Comparison of ENCODE assay signal across 19 cellular contexts in genomic region chr14:68649461-68650189, GRCh38.
A peak's percentile ranks its signal among the peaks of the same experiment; 100 is the strongest.
DNase-seq lines count a peak whose midpoint lies in the region; ATAC-seq and TF ChIP-seq lines count a peak whose summit lies in the region.
"Had no signal": no experiment of that assay in that cellular context is flagged by ENCODE, and none has a peak within 500 bp of the region (broad histone marks: within the 10 kb centered on the region; RNA-seq: fewer than 3 reads in every experiment).

No MANE protein-coding gene starts in this region.

- H3K4me3 Mint-ChIP-seq in chondrocyte (ENCODE audit: unreplicated experiment): no peak overlapping the region
- H3K4me3 Mint-ChIP-seq: activated CD4-positive, alpha-beta memory T cell treated with anti-CD3 and anti-CD28 coated beads for 36 hours had no signal

- H3K4me1 ChIP-seq in IMR-90 (ENCODE audit: control insufficient read depth, insufficient read depth, low read length): peaks cover 24% of the 10 kb centered on the region
- peaks cover 7 to 33% (median 21%) of the 10 kb centered on the region in 4 donors for H3K4me1 ChIP-seq in stomach

- H3K27me3 ChIP-seq in IMR-90 (ENCODE audit: control insufficient read depth, insufficient read depth, low read length) (no peaks in the 10 kb centered on the region), stomach (no peaks in the 10 kb centered on the region)
- H3K27me3 ChIP-seq: BLaER1, SJSA1 had no signal

- peak overlapping the region; percentile 61 for H3K4ac ChIP-seq in IMR-90 (ENCODE audit: low read depth, low read length)

- H2AK9ac ChIP-seq in IMR-90 (replicated peaks; ENCODE audit: low read depth, low read length, poor library complexity): no peak overlapping the region

- H3K36me3 Mint-ChIP-seq in chondrocyte (ENCODE audit: low read depth): no peaks in the 10 kb centered on the region
- H3K36me3 Mint-ChIP-seq: activated CD4-positive, alpha-beta memory T cell treated with anti-CD3 and anti-CD28 coated beads for 36 hours had no signal

- no peaks in the 10 kb centered on the region for H3K36me3 ChIP-seq in IMR-90 (ENCODE audit: control insufficient read depth, insufficient read depth, low read length)
- H3K36me3 ChIP-seq in stomach: no peaks in the 10 kb centered on the region
- H3K36me3 ChIP-seq: SJSA1 had no signal

- peak; percentile 53 for DNase-seq in IMR-90
- DNase-seq in chondrocyte (ENCODE audit: low spot score): peak; percentile 30
- peak; percentile 37 for DNase-seq in left lobe of liver (ENCODE audit: low spot score)
- no peak for DNase-seq in stomach
- DNase-seq in KBM-7: no peak
- DNase-seq in HuH-7 (ENCODE audit: low spot score): no peak
- no peak for DNase-seq in SIG-M5 treated with dmso at 0.1 percent for 504 hours (lab: John Stamatoyannopoulos, UW; ENCODE audit: unreplicated experiment)
- DNase-seq: activated CD4-positive, alpha-beta memory T cell treated with anti-CD3 and anti-CD28 coated beads for 36 hours; amygdala; DMS79; GOT3; hippocampal formation; NCI-H1694 treated with DMSO at 0.1 percent for 48 hours; NCI-H510A treated with DMSO at 0.1 percent for 48 hours; substantia nigra had no signal

- H3K27me3 Mint-ChIP-seq in chondrocyte (ENCODE audit: low read depth): no peaks in the 10 kb centered on the region
- H3K27me3 Mint-ChIP-seq: activated CD4-positive, alpha-beta memory T cell treated with anti-CD3 and anti-CD28 coated beads for 36 hours had no signal

- H2AFZ ChIP-seq in IMR-90 (replicated peaks; ENCODE audit: low read length, poor library complexity): no peak overlapping the region

- no peak for TF ChIP-seq RAD21 in IMR-90 (IDR thresholded peaks at IDR 0.05; ENCODE audit: low read length)

- H3K9me3 ChIP-seq in IMR-90 (ENCODE audit: control insufficient read depth, insufficient read depth, low read length) (no peaks in the 10 kb centered on the region), stomach (no peaks in the 10 kb centered on the region)
- H3K9me3 ChIP-seq: SJSA1 had no signal

- intact Hi-C loops in IMR-90 (cut with micrococcal nuclease): loop anchor here (10.0 kb wide), 2 partner anchors 105 to 255 kb away; no protein-coding TSS in a partner anchor
- intact Hi-C loops in stomach (cut with DNase I; ENCODE audit: low total_unique reads): no loop called here

- H3K4me2 ChIP-seq in IMR-90 (ENCODE audit: low read depth, low read length): no peak overlapping the region
- H3K4me2 ChIP-seq: BLaER1 had no signal

- H3K27ac Mint-ChIP-seq in chondrocyte (ENCODE audit: unreplicated experiment): no peak overlapping the region
- H3K27ac Mint-ChIP-seq: activated CD4-positive, alpha-beta memory T cell treated with anti-CD3 and anti-CD28 coated beads for 36 hours; activated T-helper 2 cell treated with anti-CD3 and anti-CD28 coated beads, Interferon-gamma antibody, Interleukin-2, Interleukin-4, amounts not matched to agents 10 μg/mL and 5 μg/mL and 100 μg/mL, durations not matched to agents 14 hours and 24 hours and 36 hours had no signal

- peak overlapping the region; percentile 86; the same call in 1 of the 2 replicates for H2AK5ac ChIP-seq in IMR-90 (ENCODE audit: low read depth, low read length)

- H3K79me1 ChIP-seq in IMR-90 (ENCODE audit: low read depth in 1 of 2, low read length in 2 of 2): no peaks in the 10 kb centered on the region

- peak overlapping the region; percentile 86 for H2BK5ac ChIP-seq in IMR-90 (ENCODE audit: low read depth, low read length, poor library complexity, severe bottlenecking)

- TF ChIP-seq CTCF in IMR-90 (conservative IDR thresholded peaks at IDR 0.05; ENCODE audit: low read depth, low read length): no peak
- TF ChIP-seq CTCF in chondrocyte (IDR thresholded peaks at IDR 0.05): no peak
- TF ChIP-seq CTCF in stomach (IDR thresholded peaks at IDR 0.05): no peak

- dilution Hi-C loops in IMR-90 (cut with HindIII; ENCODE audit: low sequenced_read_pairs, unreplicated experiment): no loop called here

- 70% methylated on average over 2 of the region's 8 CpGs; no CpG with 5 or more reads in 1 of the 2 experiments for WGBS in IMR-90 (ENCODE audit: extremely low coverage in 2 of 2, insufficient read length in 1 of 2), 2 experiments
- 81 to 95% (median 86%) methylated on average over 8 of the region's 8 CpGs for WGBS in stomach, 5 donors

- H4K5ac ChIP-seq in IMR-90 (ENCODE audit: low read depth, low read length): peak overlapping the region; percentile 89

- no peaks in the 10 kb centered on the region for H3K9me3 Mint-ChIP-seq in chondrocyte (ENCODE audit: low read depth)
- H3K9me3 Mint-ChIP-seq: activated CD4-positive, alpha-beta memory T cell treated with anti-CD3 and anti-CD28 coated beads for 36 hours; activated T-helper 2 cell treated with anti-CD3 and anti-CD28 coated beads, Interferon-gamma antibody, Interleukin-2, Interleukin-4, amounts not matched to agents 10 μg/mL and 5 μg/mL and 100 μg/mL, durations not matched to agents 14 hours and 24 hours and 36 hours had no signal

- H3K4me3 ChIP-seq in IMR-90 (ENCODE audit: insufficient read depth, low read depth, low read length): no peak overlapping the region
- H3K4me3 ChIP-seq in stomach: no peak overlapping the region
- H3K4me3 ChIP-seq: BLaER1, SJSA1 had no signal

- H3K9ac ChIP-seq in IMR-90 (ENCODE audit: low read depth, low read length): no peak overlapping the region
- H3K9ac ChIP-seq: BLaER1 had no signal

- POLR2A ChIA-PET in IMR-90 (lab: Charles Lee; ENCODE audit: unreplicated experiment): interaction anchor here (0.6 kb wide), 1 partner anchor 206 kb away, joined by 4 read pairs; no protein-coding TSS in a partner anchor

- CTCF ChIA-PET in IMR-90 (lab: Yijun Ruan, JAX): interaction anchor here (0.9 to 1.5 kb wide), 2 partner anchors 39 to 131 kb away, joined by 4 read pairs; no protein-coding TSS in a partner anchor

- H2BK20ac ChIP-seq in IMR-90 (ENCODE audit: low read depth, low read length): peak overlapping the region; percentile 76

- peaks cover 29% of the 10 kb centered on the region for H3K9me1 ChIP-seq in IMR-90 (ENCODE audit: insufficient read depth, low read length)

- peak overlapping the region; percentile 93 for H2BK120ac ChIP-seq in IMR-90 (ENCODE audit: low read depth, low read length)

- H3K27ac ChIP-seq in IMR-90 (ENCODE audit: insufficient read depth, low read length) (no peak overlapping the region), stomach (peak overlapping the region in 4 of 5 donors; percentile 24 to 91 (median 82))
- H3K27ac ChIP-seq: BLaER1, SJSA1 had no signal

- ATAC-seq in IMR-90 (ENCODE audit: low read depth) (no peak), left lobe of liver (no peak), GM21737 (IDR thresholded peaks at IDR 0.05; ENCODE audit: unreplicated experiment) (no peak)

- H4K20me1 ChIP-seq in IMR-90 (ENCODE audit: insufficient read depth, low read length): no peaks in the 10 kb centered on the region
- H4K20me1 ChIP-seq: BLaER1 had no signal

- TF ChIP-seq POLR2A in IMR-90 (IDR thresholded peaks at IDR 0.05; ENCODE audit: low read depth, low read length): no peak
- TF ChIP-seq POLR2A in stomach (IDR thresholded peaks at IDR 0.05): no peak

- H4K91ac ChIP-seq in IMR-90 (ENCODE audit: insufficient read depth, low read depth, low read length): peak overlapping the region; percentile 46

- H3K23ac ChIP-seq in IMR-90 (ENCODE audit: low read depth, low read length): peak overlapping the region; percentile 54; the same call in 1 of the 2 replicates

- H3K14ac ChIP-seq in IMR-90 (replicated peaks; ENCODE audit: low read depth, low read length): peak overlapping the region; percentile 92

- H4K8ac ChIP-seq in IMR-90 (ENCODE audit: low read depth in 2 of 2, low read length in 2 of 2): peak overlapping the region in 1 of 2 experiments; percentile 51; a peak in 1 of 4 replicates

- peak overlapping the region; percentile 92 for H3K18ac ChIP-seq in IMR-90 (ENCODE audit: low read depth, low read length)

- BruUV-seq in IMR-90 (replicated peaks; lab: Mats Ljungman, UMichigan): no TSS peak

- H3K4me1 Mint-ChIP-seq in chondrocyte (ENCODE audit: low read depth): peaks cover 30% of the 10 kb centered on the region

- peak overlapping the region; percentile 96 for H2BK15ac ChIP-seq in IMR-90 (ENCODE audit: low read depth, low read length)

- no peak overlapping the region for H3K56ac ChIP-seq in IMR-90 (ENCODE audit: extremely low read depth, insufficient read depth, low read length)

- in situ Hi-C loops in IMR-90 (cut with MboI; ENCODE audit: low sequenced_read_pairs) (no loop called here), KBM-7 (cut with MboI; ENCODE audit: low pct_unique_long_range_greater_than_20kb, low sequenced_read_pairs) (no loop called here)

- TF ChIP-seq EP300 in stomach (IDR thresholded peaks at IDR 0.05): no peak

TF ChIP-seq in IMR-90, 13 proteins besides CTCF, POLR2A, EP300 and RAD21:
- TF ChIP-seq NFE2L2 (IDR thresholded peaks at IDR 0.05; ENCODE audit: low read depth, low read length) (no peak), CEBPB (IDR thresholded peaks at IDR 0.05; ENCODE audit: low read depth, low read length) (no peak), MXI1 (IDR thresholded peaks at IDR 0.05; ENCODE audit: borderline replicate concordance, low read depth, low read length) (no peak), RFX5 (IDR thresholded peaks at IDR 0.05; ENCODE audit: low read depth, low read length) (no peak), MAFK (IDR thresholded peaks at IDR 0.05; ENCODE audit: low read depth, low read length) (no peak), USF2 (IDR thresholded peaks at IDR 0.05; ENCODE audit: low read depth, low read length) (peak; percentile 27; the same call in 1 of the 2 replicates), SMC3 (IDR thresholded peaks at IDR 0.05; ENCODE audit: low read depth, low read length) (no peak), CHD1 (IDR thresholded peaks at IDR 0.05; ENCODE audit: low read depth, low read length) (no peak)

Comparison
In these comparisons a context has a peak if more than half of its experiments do, and no peak if none do; other contexts are left out.
1. DNase-seq: peak in IMR-90 (single experiment), chondrocyte (single experiment) and left lobe of liver (single experiment); none in stomach (single experiment), KBM-7 (single experiment), HuH-7 (single experiment) and SIG-M5 treated with dmso at 0.1 percent for 504 hours (single experiment).